In the genomic region with DNA sequence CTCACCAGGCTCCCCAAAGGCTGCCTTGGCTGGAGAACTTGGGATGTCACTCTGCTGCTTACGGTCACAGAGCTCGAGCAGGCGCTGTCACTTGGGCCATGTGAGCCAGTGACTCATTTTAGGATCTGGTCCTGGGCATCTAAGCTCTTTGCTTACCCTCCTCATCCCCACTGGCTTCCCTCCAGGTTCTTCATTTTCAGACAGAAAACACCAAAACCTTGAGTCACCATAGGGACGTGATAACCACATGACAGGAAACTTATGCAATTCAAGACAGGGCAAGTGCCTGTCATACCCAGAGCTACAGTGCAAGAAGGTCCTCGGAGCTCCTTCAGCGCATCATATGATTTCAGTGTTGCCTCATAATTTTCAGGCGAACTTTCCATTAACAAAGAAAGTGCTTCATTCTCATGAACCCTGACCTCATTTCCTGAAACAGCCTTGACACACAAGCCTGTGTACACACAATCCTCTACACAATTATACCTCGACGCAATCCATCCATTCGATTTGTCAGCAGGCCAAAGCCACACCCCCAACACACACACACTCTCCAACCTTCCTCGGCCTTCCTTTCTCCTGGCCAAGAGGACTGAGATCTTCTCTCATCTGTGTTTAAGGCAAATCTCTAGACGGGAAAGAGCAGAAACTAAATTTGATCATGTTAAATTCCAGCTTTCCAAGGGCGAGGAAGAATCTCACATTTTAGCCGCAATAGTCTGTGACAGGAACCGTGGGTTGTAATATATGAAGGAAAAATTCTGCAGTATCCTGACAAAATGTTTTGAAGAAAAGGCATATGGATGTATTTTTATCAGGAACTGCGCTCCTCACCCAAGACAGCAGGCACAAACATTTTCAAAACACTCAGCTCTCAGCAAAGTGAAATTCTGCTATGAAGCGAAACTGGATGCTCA, we compare ENCODE assay signal across 8 cellular contexts. TPM values are rescaled to one million over a fixed set of nuclear protein-coding genes. Genes with fewer than 3 reads are reported as not detected.
A peak's percentile ranks its signal among the peaks of the same experiment; 100 is the strongest.
DNase-seq lines count a peak whose midpoint lies in the region; ATAC-seq and TF ChIP-seq lines count a peak whose summit lies in the region.

No MANE protein-coding gene starts in this region.

- H3K27ac Mint-ChIP-seq in naive thymus-derived CD8-positive, alpha-beta T cell: peak overlapping the region in 8 of 10 donors; percentile 6 to 74 (median 60)

- in situ Hi-C loops in KBM-7 (cut with MboI; ENCODE audit: low pct_unique_long_range_greater_than_20kb, low sequenced_read_pairs): no loop called here

- TF ChIP-seq CTCF in thoracic aorta (IDR thresholded peaks at IDR 0.05): no peak

- H3K9me3 ChIP-seq in esophagus (ENCODE audit: control insufficient read depth in 2 of 2, insufficient read depth in 1 of 2, low read depth in 1 of 2, low read length in 1 of 2) (no peaks in the 10 kb centered on the region), thoracic aorta (no peaks in the 10 kb centered on the region)

- H3K27ac ChIP-seq in esophagus (ENCODE audit: low read depth in 2 of 2, low read length in 1 of 2) (peak overlapping the region; percentile 43 to 71), thoracic aorta (peak overlapping the region; percentile 20 to 47)

- no peaks in the 10 kb centered on the region for H3K27me3 Mint-ChIP-seq in naive thymus-derived CD8-positive, alpha-beta T cell

- H3K4me3 ChIP-seq in GM08714 (ENCODE audit: low read length): peak overlapping the region; percentile 64; the same call in 1 of the 2 replicates
- H3K4me3 ChIP-seq in esophagus (ENCODE audit: low read depth in 1 of 2, low read length in 2 of 2): no peak overlapping the region
- peak overlapping the region; percentile 58 for H3K4me3 ChIP-seq in thoracic aorta

- peak; percentile 94 for DNase-seq in KBM-7
- DNase-seq in activated CD4-positive, alpha-beta T cell treated with anti-CD3 and anti-CD28 coated beads, Interleukin-2, amount 50 U/mL, for 4 hours: peak; percentile 7 to 14
- DNase-seq in naive thymus-derived CD8-positive, alpha-beta T cell: peak in 1 of 10 donors; percentile 16
- peak; percentile 49 for DNase-seq in thoracic aorta (ENCODE audit: low spot score)
- no peak for DNase-seq in NCI-H2171 treated with DMSO at 0.1 percent for 48 hours (lab: John Stamatoyannopoulos, UW)

- H3K27me3 ChIP-seq in esophagus (ENCODE audit: control insufficient read depth in 1 of 2, insufficient read depth in 2 of 2, low read length in 2 of 2) (no peaks in the 10 kb centered on the region), thoracic aorta (replicated peaks; ENCODE audit: insufficient read depth) (no peaks in the 10 kb centered on the region)

- POLR2A ChIA-PET in naive thymus-derived CD8-positive, alpha-beta T cell (lab: Charles Lee): no interaction called here

- H3K4me3 Mint-ChIP-seq in naive thymus-derived CD8-positive, alpha-beta T cell: peak overlapping the region in 2 of 10 donors; percentile 43 to 50

- ATAC-seq in GM21576 (IDR thresholded peaks at IDR 0.05; ENCODE audit: unreplicated experiment) (peak; percentile 71), thoracic aorta (ENCODE audit: insufficient number of reproducible peaks, low FRiP score, low read depth) (peak; percentile 61)
- peak; percentile 32 to 50 for ATAC-seq in naive thymus-derived CD8-positive, alpha-beta T cell

- no peaks in the 10 kb centered on the region for H3K9me3 Mint-ChIP-seq in naive thymus-derived CD8-positive, alpha-beta T cell

- peaks cover 0 to 51% (median 6%) of the 10 kb centered on the region in 4 donors for H3K4me1 Mint-ChIP-seq in naive thymus-derived CD8-positive, alpha-beta T cell

- 53 to 55% methylated on average over 17 of the region's 17 CpGs for WGBS in esophagus, 2 donors

- H3K4me1 ChIP-seq in esophagus (ENCODE audit: control insufficient read depth in 2 of 2, insufficient read depth in 2 of 2, low read length in 1 of 2) (peaks cover 4 to 10% of the 10 kb centered on the region in 2 donors), thoracic aorta (ENCODE audit: control insufficient read depth in 1 of 2, low read depth in 2 of 2) (peaks cover 14 to 26% of the 10 kb centered on the region in 2 donors)

- H3K36me3 ChIP-seq in esophagus (ENCODE audit: control insufficient read depth in 2 of 2, insufficient read depth in 2 of 2, low read length in 1 of 2) (peaks cover 5 to 11% of the 10 kb centered on the region in 2 donors), thoracic aorta (no peaks in the 10 kb centered on the region)

- peaks cover 10 to 88% (median 57%) of the 10 kb centered on the region in 3 donors for H3K36me3 Mint-ChIP-seq in naive thymus-derived CD8-positive, alpha-beta T cell

RNA-seq across cellular contexts. Expression of a gene that starts 25.3 kb away (rescaled TPM):
- polyA plus RNA-seq in esophagus: 10 to 100 TPM in 1 of 2 donors, 1 to 10 TPM in 1; 7.7 to 16.9 TPM
- total RNA-seq in naive thymus-derived CD8-positive, alpha-beta T cell: 10 to 100 TPM; 17.9 to 19.2 TPM
- polyA plus RNA-seq in naive thymus-derived CD8-positive, alpha-beta T cell: 10 to 100 TPM; 11.8 to 17.1 (median 12.5) TPM
- 10 to 100 TPM in 1 of 2 donors, 1 to 10 TPM in 1; 7.3 to 17.9 TPM for total RNA-seq in thoracic aorta

Comparison
In these comparisons a context has a peak if more than half of its experiments do, and no peak if none do; other contexts are left out.
1. H3K4me3 ChIP-seq: peak in GM08714 (single experiment) and thoracic aorta (single experiment); none in esophagus (0 of 2).
2. Peak in every context shown above with its lines, with median percentiles within 50 percentile points of each other: ATAC-seq.